Comparison of ENCODE assay signal across 8 cellular contexts in the genomic region with DNA sequence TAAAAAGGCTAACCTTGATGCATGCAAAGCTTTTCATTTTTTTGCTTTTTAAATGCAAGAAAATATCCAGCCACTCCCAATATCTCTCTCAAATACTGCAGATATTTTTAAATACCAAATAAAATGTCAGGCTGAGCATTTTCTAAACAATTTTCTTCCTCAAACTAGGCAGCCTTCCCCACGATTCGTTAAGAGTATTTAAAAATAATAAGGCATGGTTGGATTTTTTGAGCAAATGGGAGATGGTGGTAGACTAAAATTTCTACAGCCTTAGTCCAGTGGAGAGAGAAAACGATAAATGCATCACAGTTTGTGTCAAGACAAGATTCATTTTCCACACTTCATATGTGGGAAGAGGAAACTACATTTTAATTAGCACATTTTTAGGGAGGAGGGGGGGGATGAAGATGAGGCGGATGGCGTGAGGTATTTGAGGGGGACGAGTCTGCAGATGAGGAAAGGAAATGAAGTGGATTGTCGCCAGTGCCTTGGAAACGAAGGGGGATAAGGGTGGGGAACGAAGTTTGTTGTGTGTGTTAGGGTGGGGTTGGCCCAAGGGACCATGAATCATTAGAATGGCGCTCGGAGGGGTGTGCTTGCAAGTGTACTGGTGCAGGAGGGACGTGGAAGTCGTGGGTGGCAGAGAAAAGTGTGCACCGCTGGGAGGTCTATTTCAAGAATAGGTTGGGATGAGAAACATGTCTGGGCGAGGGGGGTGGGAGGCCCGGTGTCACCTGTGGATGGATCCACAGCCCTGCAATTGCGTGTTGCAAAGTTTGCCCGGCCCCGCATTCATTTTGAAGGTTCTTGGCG. TPM values are rescaled to one million over a fixed set of nuclear protein-coding genes. Genes with fewer than 3 reads are reported as not detected.
DNase-seq lines count a peak whose midpoint lies in the region; ATAC-seq, FAIRE-seq and TF ChIP-seq lines count a peak whose summit lies in the region.

No MANE protein-coding gene starts in this region.

- no peak overlapping the region for H3K14ac ChIP-seq in H1 (ENCODE audit: insufficient read length)

- peak overlapping the region; percentile 71; the same call in 1 of the 2 replicates for H2BK5ac ChIP-seq in H1 (ENCODE audit: low read depth, low read length)

- no peak for TF ChIP-seq RAD21 in H1 (IDR thresholded peaks at IDR 0.05 in 1 of 2, conservative IDR thresholded peaks at IDR 0.05 in 1 of 2; ENCODE audit: low read depth in 2 of 2, low read length in 2 of 2)

- no peak for FAIRE-seq in H1 (lab: Jason Lieb, UNC)

- WGBS in H1 (ENCODE audit: extremely low coverage in 1 of 2, insufficient coverage in 1 of 2, insufficient read length in 1 of 2, insufficient replicate concordance in 2 of 2, low coverage in 1 of 2, low lambda C conversion rate in 2 of 2, missing lambda C conversion rate in 1 of 2), 2 experiments: 21% methylated on average over 20 of the region's 20 CpGs; no CpG with 5 or more reads in 1 of the 2 experiments
- WGBS in mesodermal cell (ENCODE audit: insufficient coverage in 2 of 2), 2 experiments: 12 to 13% methylated on average over 14 to 18 of the region's 20 CpGs

- no peak overlapping the region for H2BK120ac ChIP-seq in H1 (replicated peaks; ENCODE audit: low read depth, low read length)

- no peak overlapping the region for H2AK5ac ChIP-seq in H1 (ENCODE audit: low read depth, low read length)

- H3K4ac ChIP-seq in H1 (replicated peaks; ENCODE audit: insufficient read length, low read depth, low read length): no peak overlapping the region

- peak overlapping the region; percentile 27; the same call in 1 of the 2 replicates for H2BK12ac ChIP-seq in H1 (ENCODE audit: low read depth, low read length)

- no peak overlapping the region for H3K56ac ChIP-seq in H1 (replicated peaks; ENCODE audit: insufficient read length, low read depth, low read length)

- no peaks in the 10 kb centered on the region; the same call in 1 of the 2 replicates for H3K79me1 ChIP-seq in H1 (ENCODE audit: low read depth, low read length)

- peak; percentile 33 for DNase-seq in DND-41
- peak; percentile 37 for DNase-seq in NCI-H460 (ENCODE audit: extremely low read depth, low read depth)
- DNase-seq in H1 (ENCODE audit: low read depth in 1 of 2, low spot score in 2 of 2): no peak
- DNase-seq in ureter (ENCODE audit: low spot score): peak; percentile 71
- no peak for DNase-seq in GM13977 (ENCODE audit: low spot score)

- H4K20me1 ChIP-seq in DND-41 (ENCODE audit: insufficient read depth, low read length) (peaks cover 24% of the 10 kb centered on the region; the same call in 1 of the 2 replicates), H1 (replicated peaks in 1 of 2; ENCODE audit: control insufficient read depth in 1 of 2, insufficient read depth in 2 of 2, low read length in 2 of 2) (peaks cover 0 to 2% of the 10 kb centered on the region in 2 experiments)

- no peak overlapping the region for H2BK20ac ChIP-seq in H1 (ENCODE audit: low read length)

- ATAC-seq in DND-41 (ENCODE audit: insufficient read depth, low read depth) (no peak), HG03571 (IDR thresholded peaks at IDR 0.05; ENCODE audit: unreplicated experiment) (no peak), HG03457 (IDR thresholded peaks at IDR 0.05; ENCODE audit: unreplicated experiment) (no peak)

- no peak for TF ChIP-seq POLR2A in H1 (IDR thresholded peaks at IDR 0.05; ENCODE audit: control extremely low read depth in 1 of 2, low read depth in 2 of 2, low read length in 2 of 2)

- H2AFZ ChIP-seq in DND-41 (ENCODE audit: low read depth, low read length) (peak overlapping the region; percentile 92), H1 (ENCODE audit: low read length) (no peak overlapping the region)

- no peak overlapping the region for H3K23ac ChIP-seq in H1 (ENCODE audit: insufficient read length)

- H3K9me3 ChIP-seq in DND-41 (ENCODE audit: insufficient read depth, low read length, severe bottlenecking) (no peaks in the 10 kb centered on the region), H1 (ENCODE audit: insufficient read depth in 2 of 2, low read depth in 1 of 2, low read length in 1 of 2) (no peaks in the 10 kb centered on the region), mesodermal cell (ENCODE audit: control insufficient read depth, low read length) (no peaks in the 10 kb centered on the region)

- H3K23me2 ChIP-seq in H1 (ENCODE audit: low read depth, low read length): peaks cover 17% of the 10 kb centered on the region

- TF ChIP-seq CTCF in DND-41 (IDR thresholded peaks at IDR 0.05; ENCODE audit: borderline replicate concordance, extremely low read depth, low read length, poor library complexity, severe bottlenecking) (no peak), H1 (IDR thresholded peaks at IDR 0.05; ENCODE audit: control extremely low read depth in 1 of 3, insufficient read depth in 1 of 3, low read depth in 1 of 3, low read length in 3 of 3) (no peak), GM13977 (IDR thresholded peaks at IDR 0.05; ENCODE audit: extremely low read depth, insufficient read depth, missing control alignments) (no peak)

- in situ Hi-C loops in GM13977 (cut with MboI; ENCODE audit: low pct_unique_long_range_greater_than_20kb, low sequenced_read_pairs, unreplicated experiment): no loop called here

- POLR2A ChIA-PET in H1 (lab: Charles Lee; ENCODE audit: partially characterized antibody): interaction anchor here (0.8 to 3.2 kb wide), 7 partner anchors 8 to 86 kb away, joined by 3 to 16 read pairs (median 4); no protein-coding TSS in a partner anchor

- no peak for TF ChIP-seq EP300 in H1 (IDR thresholded peaks at IDR 0.05; ENCODE audit: borderline replicate concordance in 1 of 2, low read depth in 2 of 2, low read length in 2 of 2)

- H3K79me2 ChIP-seq in DND-41 (ENCODE audit: insufficient read depth, low read length) (peaks cover 32% of the 10 kb centered on the region), H1 (ENCODE audit: control insufficient read depth in 1 of 2, insufficient read depth in 2 of 2, low read length in 2 of 2) (peaks cover 9 to 30% of the 10 kb centered on the region in 2 experiments; a peak in 3 of 4 replicates)

- peak overlapping the region; percentile 72; the same call in 1 of the 2 replicates for H3K18ac ChIP-seq in H1 (ENCODE audit: extremely low read depth, low read length)

- H3K4me3 ChIP-seq in DND-41 (ENCODE audit: low read depth in 1 of 2, low read length in 2 of 2) (peak overlapping the region in 1 of 2 experiments; percentile 62; a peak in 2 of 4 replicates), H1 (ENCODE audit: extremely low read depth in 1 of 4, insufficient read depth in 2 of 4, low read depth in 3 of 4, low read length in 4 of 4) (peak overlapping the region; percentile 65 to 90 (median 66)), mesodermal cell (ENCODE audit: extremely low read depth, insufficient read depth, low read length, poor library complexity, severe bottlenecking) (peak overlapping the region; percentile 91)

- peak overlapping the region; percentile 94 for H4K8ac ChIP-seq in H1 (ENCODE audit: extremely low read depth, insufficient read depth, low read length)

- CTCF ChIA-PET in H1 (lab: Charles Lee; ENCODE audit: partially characterized antibody): interaction anchor here (0.8 to 5.4 kb wide), 10 partner anchors 9 to 218 kb away, joined by 3 to 34 read pairs (median 4); no protein-coding TSS in a partner anchor

- H4K5ac ChIP-seq in H1 (ENCODE audit: insufficient read length, low read depth, low read length): peak overlapping the region; percentile 92

- H3K4me1 ChIP-seq in DND-41 (ENCODE audit: insufficient read depth, low read length) (peaks cover 40% of the 10 kb centered on the region), H1 (replicated peaks in 1 of 4; ENCODE audit: control insufficient read depth in 3 of 4, insufficient read depth in 4 of 4, low read length in 3 of 4) (peaks cover 9 to 26% (median 13%) of the 10 kb centered on the region in 4 experiments; a peak in 6 of 7 replicates), mesodermal cell (ENCODE audit: control insufficient read depth, insufficient read depth, low read length, poor library complexity, severe bottlenecking) (peaks cover 20% of the 10 kb centered on the region)

- H3K4me2 ChIP-seq in DND-41 (ENCODE audit: insufficient read depth, low read length): peak overlapping the region; percentile 76
- H3K4me2 ChIP-seq in H1 (ENCODE audit: insufficient read depth in 1 of 2, low read depth in 2 of 2, low read length in 2 of 2): peak overlapping the region; percentile 94 to 96

- H2BK15ac ChIP-seq in H1 (ENCODE audit: low read length): no peak overlapping the region; the same call in 1 of the 2 replicates

- peak overlapping the region; percentile 12 for H4K91ac ChIP-seq in H1 (replicated peaks; ENCODE audit: insufficient read length, low read length)

- peak overlapping the region; percentile 79; the same call in 1 of the 2 replicates for H3K27ac ChIP-seq in DND-41 (ENCODE audit: low read length)
- H3K27ac ChIP-seq in H1 (ENCODE audit: low read depth, low read length): peak overlapping the region; percentile 81; the same call in 1 of the 2 replicates
- H3K27ac ChIP-seq in mesodermal cell (ENCODE audit: low read depth, low read length, severe bottlenecking): peak overlapping the region; percentile 97

- peak overlapping the region; percentile 96 for H3K9ac ChIP-seq in DND-41 (ENCODE audit: low read depth, low read length)
- peak overlapping the region; percentile 63 to 86 (median 70) for H3K9ac ChIP-seq in H1 (replicated peaks in 1 of 4; ENCODE audit: extremely low read depth in 1 of 4, low read depth in 3 of 4, low read length in 3 of 4)

- H3K27me3 ChIP-seq in DND-41 (ENCODE audit: insufficient read depth, low read length, poor library complexity): peaks cover 3% of the 10 kb centered on the region
- H3K27me3 ChIP-seq in H1 (replicated peaks in 1 of 4; ENCODE audit: control insufficient read depth in 3 of 4, extremely low read depth in 1 of 4, insufficient read depth in 3 of 4, low read length in 3 of 4): no peaks in the 10 kb centered on the region

- H3K36me3 ChIP-seq in DND-41 (ENCODE audit: insufficient read depth, low read length): no peaks in the 10 kb centered on the region
- no peaks in the 10 kb centered on the region for H3K36me3 ChIP-seq in H1 (ENCODE audit: control insufficient read depth in 2 of 4, insufficient read depth in 4 of 4, low read length in 3 of 4)
- H3K36me3 ChIP-seq in mesodermal cell (ENCODE audit: control insufficient read depth, insufficient read depth, low read length): no peaks in the 10 kb centered on the region

RNA-seq across cellular contexts. Expression of a gene that starts 1.2 kb away (rescaled TPM):
- 68.3 and 69.4 TPM in 2 replicates for total RNA-seq in NCI-H460 (2014; rRNA removed; shearing (Covaris generic))
- 47.8 and 50.9 TPM in 2 replicates for polyA plus RNA-seq in NCI-H460 (2014; cell fraction: nucleus; rRNA removed)
- total RNA-seq in H1 (2021; fragmentation: NEBNext Ultra II Directional; extraction: Animal tissue kit (Norgen Biotek cat#: 25700)): 78.9 and 85.6 TPM in 2 replicates
- 27.7 and 44.7 TPM in 2 replicates for polyA plus RNA-seq in H1 (2011; rRNA removed)
- polyA plus RNA-seq in H1 (2011; cell fraction: cytosol; rRNA removed): 65.9 TPM
- 51.3 TPM for polyA plus RNA-seq in H1 (2011; cell fraction: nucleus; rRNA removed)
- polyA plus RNA-seq in H1 (2012, experiment 1 of 2): 59.0 to 96.4 TPM (median 79.4 TPM) in 4 replicates
- 6.1 TPM for polyA plus RNA-seq in H1 (2012, experiment 2 of 2)
- 58.1 TPM for polyA plus RNA-seq in H1 (2013, experiment 1 of 2)
- 51.8 TPM for polyA plus RNA-seq in H1 (2013, experiment 2 of 2)
- polyA minus RNA-seq in H1 (2011; rRNA and poly(A)+ RNA removed): 122 and 195 TPM in 2 replicates
- polyA minus RNA-seq in H1 (2011; cell fraction: cytosol; rRNA and poly(A)+ RNA removed): 80.9 TPM
- polyA minus RNA-seq in H1 (2011; cell fraction: nucleus; rRNA and poly(A)+ RNA removed): 181 TPM
- polyA plus RNA-seq in mesodermal cell (2013, experiment 1 of 2): 124 TPM
- 155 TPM for polyA plus RNA-seq in mesodermal cell (2013, experiment 2 of 2)
- total RNA-seq in ureter: 140 TPM

Comparison
In these comparisons a context has a peak if more than half of its experiments do, and no peak if none do; other contexts are left out.
1. DNase-seq: peak in DND-41 (single experiment), NCI-H460 (single experiment) and ureter (single experiment); none in H1 (0 of 2) and GM13977 (single experiment).
2. Peak in every context shown above with its lines, with median percentiles within 50 percentile points of each other: H3K27ac ChIP-seq.